Comparison of ENCODE assay signal across 8 cellular contexts in the genomic region with DNA sequence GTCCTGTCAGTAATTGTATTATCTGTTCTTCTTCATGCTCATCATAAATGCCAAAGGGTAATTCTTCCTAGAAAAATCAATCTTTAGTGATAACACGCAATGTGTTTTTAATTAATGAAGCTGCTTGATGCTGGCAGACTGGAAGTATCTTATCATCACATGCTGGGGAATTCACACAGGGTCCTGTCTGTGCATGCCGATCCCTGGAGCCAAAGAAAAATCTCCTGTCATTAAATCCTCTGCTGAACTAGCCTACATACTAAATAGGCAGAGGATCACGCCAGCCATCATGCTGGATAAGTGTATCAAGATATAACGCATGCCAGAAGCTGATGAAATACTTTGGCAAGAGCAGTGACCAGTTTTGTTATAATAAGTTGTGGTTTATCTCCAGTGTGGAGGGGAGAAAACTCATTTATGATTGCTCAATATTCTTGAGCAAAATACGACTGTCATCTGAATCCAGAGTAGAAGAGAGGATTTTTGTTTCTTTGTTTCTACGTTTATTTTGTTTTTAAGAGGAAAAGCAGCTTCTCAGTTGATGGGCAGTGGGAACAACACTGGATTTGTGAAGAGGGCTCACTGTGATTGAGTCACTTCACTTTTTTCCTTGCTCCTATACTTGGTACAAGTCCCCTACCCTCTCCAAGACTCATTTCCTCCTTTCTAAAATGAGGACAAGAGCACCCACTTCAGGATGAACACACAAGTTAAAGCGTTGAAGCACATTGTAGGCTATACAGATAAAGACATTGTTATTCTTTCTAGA.
DNase-seq lines count a peak whose midpoint lies in the region; ATAC-seq and TF ChIP-seq lines count a peak whose summit lies in the region.

No MANE protein-coding gene starts in this region.

- peak; percentile 43 for DNase-seq in HS-27A (ENCODE audit: low read depth)
- no peak for DNase-seq in Right ventricle myocardium superior
- DNase-seq in stromal cell of bone marrow (ENCODE audit: low read depth) = peak; percentile 95
- no peak for DNase-seq in immature natural killer cell
- DNase-seq in activated naive CD8-positive, alpha-beta T cell treated with anti-CD3 and anti-CD28 coated beads for 36 hours = no peak

- intact Hi-C loops in Right ventricle myocardium superior (cut with DNase I) = no loop called here

- peaks cover 1 to 12% (median 7%) of the 10 kb centered on the region in 6 donors for H3K9me3 Mint-ChIP-seq in immature natural killer cell
- no peaks in the 10 kb centered on the region for H3K9me3 Mint-ChIP-seq in activated naive CD8-positive, alpha-beta T cell treated with anti-CD3 and anti-CD28 coated beads for 36 hours

- H3K27ac Mint-ChIP-seq in immature natural killer cell = no peak overlapping the region
- no peak overlapping the region for H3K27ac Mint-ChIP-seq in activated naive CD8-positive, alpha-beta T cell treated with anti-CD3 and anti-CD28 coated beads for 36 hours

- peaks cover 0 to 4% (median 0%) of the 10 kb centered on the region in 3 donors for H3K27me3 Mint-ChIP-seq in immature natural killer cell (ENCODE audit: low read depth in 3 of 3)
- H3K27me3 Mint-ChIP-seq in activated naive CD8-positive, alpha-beta T cell treated with anti-CD3 and anti-CD28 coated beads for 36 hours = no peaks in the 10 kb centered on the region

- H3K36me3 Mint-ChIP-seq in immature natural killer cell = no peaks in the 10 kb centered on the region
- H3K36me3 Mint-ChIP-seq in activated naive CD8-positive, alpha-beta T cell treated with anti-CD3 and anti-CD28 coated beads for 36 hours = no peaks in the 10 kb centered on the region

- H3K4me1 Mint-ChIP-seq in immature natural killer cell = no peaks in the 10 kb centered on the region
- H3K4me1 Mint-ChIP-seq in activated naive CD8-positive, alpha-beta T cell treated with anti-CD3 and anti-CD28 coated beads for 36 hours = no peaks in the 10 kb centered on the region

- H3K4me3 Mint-ChIP-seq in immature natural killer cell = no peak overlapping the region
- H3K4me3 Mint-ChIP-seq in activated naive CD8-positive, alpha-beta T cell treated with anti-CD3 and anti-CD28 coated beads for 36 hours = no peak overlapping the region

- ATAC-seq in SK-N-SH treated with all-trans-retinoic acid at 6 μM for 48 hours (peak; percentile 92), Right ventricle myocardium superior (ENCODE audit: poor library complexity) (peak; percentile 88), HG03565 (IDR thresholded peaks at IDR 0.05; ENCODE audit: unreplicated experiment) (no peak), HG03521 (IDR thresholded peaks at IDR 0.05; ENCODE audit: unreplicated experiment) (no peak)

TF ChIP-seq in SK-N-SH treated with all-trans-retinoic acid at 6 μM for 48 hours, 23 proteins besides CTCF, POLR2A, EP300 and RAD21:
- TF ChIP-seq PATZ1 (CRISPR knock-in tag; IDR thresholded peaks at IDR 0.05; ENCODE audit: borderline replicate concordance) = peak; percentile 88
- 0 out of 2 replicates have a peak, but pooled peaks have one; percentile 12 for TF ChIP-seq ESRRG (CRISPR knock-in tag; IDR thresholded peaks at IDR 0.05)
- peak; percentile 89 for TF ChIP-seq TOX (CRISPR knock-in tag; IDR thresholded peaks at IDR 0.05; ENCODE audit: borderline replicate concordance)
- 0 out of 2 replicates have a peak, but pooled peaks have one; percentile 21 for TF ChIP-seq ZNF70 (CRISPR knock-in tag; IDR thresholded peaks at IDR 0.05)
- TF ChIP-seq TSHZ2 (CRISPR knock-in tag; IDR thresholded peaks at IDR 0.05) = peak; percentile 99
- TF ChIP-seq ISL1 (CRISPR knock-in tag; IDR thresholded peaks at IDR 0.05) = peak; percentile 99
- TF ChIP-seq, protein P1, sequence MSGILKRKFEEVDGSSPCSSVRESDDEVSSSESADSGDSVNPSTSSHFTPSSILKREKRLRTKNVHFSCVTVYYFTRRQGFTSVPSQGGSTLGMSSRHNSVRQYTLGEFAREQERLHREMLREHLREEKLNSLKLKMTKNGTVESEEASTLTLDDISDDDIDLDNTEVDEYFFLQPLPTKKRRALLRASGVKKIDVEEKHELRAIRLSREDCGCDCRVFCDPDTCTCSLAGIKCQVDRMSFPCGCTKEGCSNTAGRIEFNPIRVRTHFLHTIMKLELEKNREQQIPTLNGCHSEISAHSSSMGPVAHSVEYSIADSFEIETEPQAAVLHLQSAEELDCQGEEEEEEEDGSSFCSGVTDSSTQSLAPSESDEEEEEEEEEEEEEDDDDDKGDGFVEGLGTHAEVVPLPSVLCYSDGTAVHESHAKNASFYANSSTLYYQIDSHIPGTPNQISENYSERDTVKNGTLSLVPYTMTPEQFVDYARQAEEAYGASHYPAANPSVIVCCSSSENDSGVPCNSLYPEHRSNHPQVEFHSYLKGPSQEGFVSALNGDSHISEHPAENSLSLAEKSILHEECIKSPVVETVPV (CRISPR knock-in tag; IDR thresholded peaks at IDR 0.05) = peak; percentile 95
- TF ChIP-seq ZFP3 (CRISPR knock-in tag; IDR thresholded peaks at IDR 0.05) = peak; percentile 81; the same call in 1 of the 2 replicates
- TF ChIP-seq SNAI2 (CRISPR knock-in tag; IDR thresholded peaks at IDR 0.05) = 0 out of 2 replicates have a peak, but pooled peaks have one; percentile 42
- no peak for TF ChIP-seq PPARA (CRISPR knock-in tag; IDR thresholded peaks at IDR 0.05; ENCODE audit: borderline replicate concordance)
- TF ChIP-seq ZNF565 (CRISPR knock-in tag; conservative IDR thresholded peaks at IDR 0.05; ENCODE audit: low read depth) = no peak
- peak; percentile 73 for TF ChIP-seq ARNTL (CRISPR knock-in tag; IDR thresholded peaks at IDR 0.05; ENCODE audit: borderline replicate concordance, low read depth)
- peak; percentile 81; the same call in 1 of the 2 replicates for TF ChIP-seq CREB5 (CRISPR knock-in tag; IDR thresholded peaks at IDR 0.05; ENCODE audit: low read depth)
- TF ChIP-seq RARB (CRISPR knock-in tag; IDR thresholded peaks at IDR 0.05) = no peak
- TF ChIP-seq GLIS3 (CRISPR knock-in tag; IDR thresholded peaks at IDR 0.05) = peak; percentile 83
- peak; percentile 70 for TF ChIP-seq ZNF8 (CRISPR knock-in tag; IDR thresholded peaks at IDR 0.05)
- 0 out of 2 replicates have a peak, but pooled peaks have one; percentile 25 for TF ChIP-seq ZC3H10 (CRISPR knock-in tag; IDR thresholded peaks at IDR 0.05)
- TF ChIP-seq BACH2 (CRISPR knock-in tag; IDR thresholded peaks at IDR 0.05; ENCODE audit: borderline replicate concordance) = no peak
- no peak for TF ChIP-seq OSR1 (CRISPR knock-in tag; IDR thresholded peaks at IDR 0.05)
- TF ChIP-seq TCF4 (CRISPR knock-in tag; IDR thresholded peaks at IDR 0.05; ENCODE audit: borderline replicate concordance) = peak; percentile 99
- TF ChIP-seq CSDC2 (CRISPR knock-in tag; IDR thresholded peaks at IDR 0.05) = 0 out of 2 replicates have a peak, but pooled peaks have one; percentile 65

Comparison
In these comparisons a context has a peak if more than half of its experiments do, and no peak if none do; other contexts are left out.
1. DNase-seq: peak in HS-27A (single experiment) and stromal cell of bone marrow (single experiment); none in Right ventricle myocardium superior (single experiment), immature natural killer cell (0 of 3) and activated naive CD8-positive, alpha-beta T cell treated with anti-CD3 and anti-CD28 coated beads for 36 hours (single experiment).
2. ATAC-seq: peak in SK-N-SH treated with all-trans-retinoic acid at 6 μM for 48 hours (single experiment) and Right ventricle myocardium superior (single experiment); none in HG03565 (single experiment) and HG03521 (single experiment).